Comparison of ENCODE assay signal across 8 cellular contexts in genomic region chr2:171521361-171522056, GRCh38. TPM values are rescaled to one million over a fixed set of nuclear protein-coding genes. Genes with fewer than 3 reads are reported as not detected.
DNase-seq lines count a peak whose midpoint lies in the region; ATAC-seq and TF ChIP-seq lines count a peak whose summit lies in the region.

No MANE protein-coding gene starts in this region.

- whole genome bisulfite sequencing in esophagus muscularis mucosa = 59% methylated on average over 5 of the region's 5 CpGs
- WGBS in trophoblast cell (ENCODE audit: extremely low coverage, insufficient coverage, insufficient read length) = no CpG with 5 or more reads among the region's 5 CpGs

- TF ChIP-seq EP300 in esophagus muscularis mucosa (IDR thresholded peaks at IDR 0.05) = no peak

- no peaks in the 10 kb centered on the region for H3K9me3 ChIP-seq in PC-3 (ENCODE audit: low read length)
- no peaks in the 10 kb centered on the region for H3K9me3 ChIP-seq in esophagus muscularis mucosa
- H3K9me3 ChIP-seq in trophoblast cell (ENCODE audit: insufficient read depth, low read depth, low read length) = peaks cover 4% of the 10 kb centered on the region

- no peak for TF ChIP-seq POLR2A in esophagus muscularis mucosa (IDR thresholded peaks at IDR 0.05; ENCODE audit: low read depth)

- H4K20me1 ChIP-seq in PC-3 (ENCODE audit: low read length) = no peaks in the 10 kb centered on the region

- no TSS peak for BruUV-seq in PC-3 (replicated peaks; lab: Mats Ljungman, UMichigan)

- H3K4me2 ChIP-seq in PC-3 (ENCODE audit: low read length) (peak overlapping the region; percentile 98), trophoblast cell (ENCODE audit: low read length) (peak overlapping the region; percentile 100)

- no peak overlapping the region for H3K9ac ChIP-seq in PC-3 (ENCODE audit: low read length)
- H3K9ac ChIP-seq in trophoblast cell (ENCODE audit: low read length) = no peak overlapping the region

- no peak overlapping the region for H3K18ac ChIP-seq in trophoblast cell (ENCODE audit: low read length)

- H2AK5ac ChIP-seq in trophoblast cell (ENCODE audit: low read length) = no peak overlapping the region

- H3K9me2 ChIP-seq in PC-3 (replicated peaks; ENCODE audit: low read length) = no peaks in the 10 kb centered on the region

- no peak overlapping the region for H3K14ac ChIP-seq in trophoblast cell (ENCODE audit: low read length)

- no peak overlapping the region for H4K12ac ChIP-seq in trophoblast cell (ENCODE audit: low read depth, low read length)

- TF ChIP-seq CTCF in GM06990 (IDR thresholded peaks at IDR 0.05; ENCODE audit: insufficient read depth, low read length, poor library complexity, severe bottlenecking) (no peak), PC-3 (conservative IDR thresholded peaks at IDR 0.05; ENCODE audit: low read depth, low read length) (no peak), esophagus muscularis mucosa (IDR thresholded peaks at IDR 0.05) (no peak)

- H3K27me3 ChIP-seq in GM06990 (replicated peaks; ENCODE audit: control insufficient read depth, insufficient read depth, low read length) (no peaks in the 10 kb centered on the region), PC-3 (ENCODE audit: low read length) (peaks cover 10% of the 10 kb centered on the region), esophagus muscularis mucosa (no peaks in the 10 kb centered on the region), trophoblast cell (ENCODE audit: insufficient read depth, low read length) (peaks cover 20% of the 10 kb centered on the region)

- intact Hi-C loops in PC-3 (cut with micrococcal nuclease) (no loop called here), esophagus muscularis mucosa (cut with DNase I) (loop anchor here (5.0 kb wide), 2 partner anchors 549 to 589 kb away; no protein-coding TSS in a partner anchor)

- CTCF ChIA-PET in PC-3 (lab: Charles Lee) = no interaction called here

- H3K4me1 ChIP-seq in PC-3 (ENCODE audit: insufficient read depth, low read length) (peaks cover 8% of the 10 kb centered on the region; the same call in 1 of the 2 replicates), esophagus muscularis mucosa (peaks cover 12 to 40% (median 29%) of the 10 kb centered on the region in 4 donors), trophoblast cell (ENCODE audit: control insufficient read depth in 1 of 2, insufficient read depth in 2 of 2, low read length in 2 of 2) (peaks cover 5 to 7% of the 10 kb centered on the region in 2 experiments)

- no peaks in the 10 kb centered on the region for H3F3A ChIP-seq in PC-3 (ENCODE audit: low read length, unreplicated experiment)

- no peak for ATAC-seq in PC-3
- ATAC-seq in GM18498 (IDR thresholded peaks at IDR 0.05; ENCODE audit: unreplicated experiment) = no peak

- H2BK5ac ChIP-seq in trophoblast cell (ENCODE audit: low read depth, low read length, poor library complexity) = no peak overlapping the region

- no peak overlapping the region for H3K23ac ChIP-seq in trophoblast cell (ENCODE audit: low read length)

- no peak overlapping the region for H3K4ac ChIP-seq in trophoblast cell (ENCODE audit: low read depth, low read length)

- H2BK12ac ChIP-seq in trophoblast cell (ENCODE audit: low read length) = no peak overlapping the region

- no peak overlapping the region for H4K8ac ChIP-seq in trophoblast cell (ENCODE audit: low read depth, low read length)

- H2AFZ ChIP-seq in PC-3 (ENCODE audit: low read length) (peak overlapping the region; percentile 87; the same call in 1 of the 2 replicates), trophoblast cell (ENCODE audit: insufficient read depth, low read length, poor library complexity) (no peak overlapping the region)

- H3K4me3 ChIP-seq in GM06990 (replicated peaks; ENCODE audit: low read depth, low read length) = peak overlapping the region; percentile 96
- H3K4me3 ChIP-seq in PC-3 (ENCODE audit: low read length) = no peak overlapping the region; the same call in 1 of the 2 replicates
- peak overlapping the region; percentile 84 to 98 (median 93) for H3K4me3 ChIP-seq in esophagus muscularis mucosa
- H3K4me3 ChIP-seq in trophoblast cell (ENCODE audit: low read depth, low read length) = no peak overlapping the region

- H3K36me3 ChIP-seq in GM06990 (ENCODE audit: control insufficient read depth, insufficient read depth, low read length) (no peaks in the 10 kb centered on the region), PC-3 (ENCODE audit: low read depth, low read length) (no peaks in the 10 kb centered on the region), esophagus muscularis mucosa (no peaks in the 10 kb centered on the region), trophoblast cell (ENCODE audit: control insufficient read depth in 1 of 2, insufficient read depth in 2 of 2, low read length in 2 of 2) (no peaks in the 10 kb centered on the region)

- POLR2A ChIA-PET in PC-3 (lab: Charles Lee; ENCODE audit: unreplicated experiment) = no interaction called here

- DNase-seq in GM06990 (ENCODE audit: extremely low read depth, insufficient read length) (no peak), PC-3 (no peak), esophagus muscularis mucosa (ENCODE audit: extremely low spot score) (no peak), trophoblast cell (no peak), DMS53 (lab: John Stamatoyannopoulos, UW) (no peak), anterior cingulate cortex (lab: John Stamatoyannopoulos, UW) (no peak), SHP77 (lab: John Stamatoyannopoulos, UW) (no peak)

- H3K79me1 ChIP-seq in trophoblast cell (ENCODE audit: low read length) = peaks cover 3% of the 10 kb centered on the region

- no peaks in the 10 kb centered on the region for H3K79me2 ChIP-seq in PC-3 (ENCODE audit: low read length)
- H3K79me2 ChIP-seq in trophoblast cell (ENCODE audit: control insufficient read depth, insufficient read depth, low read length, poor library complexity) = peaks cover 1% of the 10 kb centered on the region

- H4K91ac ChIP-seq in trophoblast cell (ENCODE audit: low read depth, low read length) = no peak overlapping the region

- H3K27ac ChIP-seq in PC-3 (ENCODE audit: low read length) (no peak overlapping the region), esophagus muscularis mucosa (replicated peaks in 1 of 4) (peak overlapping the region; percentile 88 to 94 (median 92)), trophoblast cell (ENCODE audit: low read depth, low read length) (no peak overlapping the region)

- H2BK120ac ChIP-seq in trophoblast cell (ENCODE audit: insufficient read depth, low read length, poor library complexity) = no peak overlapping the region

RNA-seq across cellular contexts. Expression of gene CYBRD1, which starts 0.8 kb away (rescaled TPM):
- 0.87 and 1.7 TPM in 2 replicates for total RNA-seq in PC-3 (2014; rRNA removed)
- total RNA-seq in esophagus muscularis mucosa = 100 to 1,000 TPM; 133 to 281 (median 197) TPM
- 1.1 and 1.2 TPM in 2 replicates for polyA plus RNA-seq in trophoblast cell (2013)

Comparison
In these comparisons a context has a peak if more than half of its experiments do, and no peak if none do; other contexts are left out.
1. H3K4me3 ChIP-seq: peak in GM06990 (single experiment) and esophagus muscularis mucosa (4 of 4); none in PC-3 (single experiment) and trophoblast cell (single experiment).
2. H3K27ac ChIP-seq: peak in esophagus muscularis mucosa (4 of 4); none in PC-3 (single experiment) and trophoblast cell (single experiment).
3. RNA of gene CYBRD1, which starts 0.8 kb away (total RNA-seq): 133 to 281 TPM in esophagus muscularis mucosa; 0.87 to 1.7 TPM in PC-3; every median in the first group is over 10 times any median in the second.